In genomic region chr6:105646391-105646867, GRCh38 we compare ENCODE assay signal across 8 cellular contexts.
DNase-seq lines count a peak whose midpoint lies in the region; ATAC-seq and TF ChIP-seq lines count a peak whose summit lies in the region.

No MANE protein-coding gene starts in this region.

- H3K36me3 Mint-ChIP-seq in activated naive CD4-positive, alpha-beta T cell treated with anti-CD3 and anti-CD28 coated beads, Interleukin-2, amount 10 ng/mL, durations not matched to agents 7 days and 5 days, result peaks cover 6% of the 10 kb centered on the region
- no peaks in the 10 kb centered on the region for H3K36me3 Mint-ChIP-seq in stimulated activated naive B cell treated with anti-CD40 and anti-IgM and Interleukin-4, amounts not matched to agents 10 μg/mL and 1 μg/mL and 100 μg/mL, for 72 hours

- H3K4me3 ChIP-seq in DND-41 (ENCODE audit: low read depth in 1 of 2, low read length in 2 of 2), result no peak overlapping the region

- H3K27me3 ChIP-seq in DND-41 (ENCODE audit: insufficient read depth, low read length, poor library complexity), result no peaks in the 10 kb centered on the region

- no peaks in the 10 kb centered on the region for H4K20me1 ChIP-seq in DND-41 (ENCODE audit: insufficient read depth, low read length)

- no peak overlapping the region for H2AFZ ChIP-seq in DND-41 (ENCODE audit: low read depth, low read length)

- CTCF ChIA-PET in activated naive CD4-positive, alpha-beta T cell treated with anti-CD3 and anti-CD28 coated beads, Interleukin-2, amount 10 ng/mL, durations not matched to agents 7 days and 5 days (lab: Charles Lee), result interaction anchor here (1.0 kb wide), 1 partner anchor 337 kb away, joined by 3 read pairs; no protein-coding TSS in a partner anchor

- peaks cover 81% of the 10 kb centered on the region for H3K4me1 Mint-ChIP-seq in activated naive CD4-positive, alpha-beta T cell treated with anti-CD3 and anti-CD28 coated beads, Interleukin-2, amount 10 ng/mL, durations not matched to agents 7 days and 5 days
- peaks cover 19 to 43% of the 10 kb centered on the region in 2 donors for H3K4me1 Mint-ChIP-seq in stimulated activated naive B cell treated with anti-CD40 and anti-IgM and Interleukin-4, amounts not matched to agents 10 μg/mL and 1 μg/mL and 100 μg/mL, for 72 hours

- H3K4me1 ChIP-seq in DND-41 (ENCODE audit: insufficient read depth, low read length), result peaks cover 83% of the 10 kb centered on the region

- H3K9ac ChIP-seq in DND-41 (ENCODE audit: low read depth, low read length), result no peak overlapping the region

- H3K79me2 ChIP-seq in DND-41 (ENCODE audit: insufficient read depth, low read length), result no peaks in the 10 kb centered on the region

- H3K9me3 Mint-ChIP-seq in activated naive CD4-positive, alpha-beta T cell treated with anti-CD3 and anti-CD28 coated beads, Interleukin-2, amount 10 ng/mL, durations not matched to agents 7 days and 5 days, result peaks cover 8% of the 10 kb centered on the region
- H3K9me3 Mint-ChIP-seq in stimulated activated naive B cell treated with anti-CD40 and anti-IgM and Interleukin-4, amounts not matched to agents 10 μg/mL and 1 μg/mL and 100 μg/mL, for 72 hours, result no peaks in the 10 kb centered on the region

- H3K27ac Mint-ChIP-seq in activated naive CD4-positive, alpha-beta T cell treated with anti-CD3 and anti-CD28 coated beads, Interleukin-2, amount 10 ng/mL, durations not matched to agents 7 days and 5 days, result peak overlapping the region; percentile 79
- peak overlapping the region; percentile 6 for H3K27ac Mint-ChIP-seq in stimulated activated naive B cell treated with anti-CD40 and anti-IgM and Interleukin-4, amounts not matched to agents 10 μg/mL and 1 μg/mL and 100 μg/mL, for 72 hours

- no peaks in the 10 kb centered on the region for H3K36me3 ChIP-seq in DND-41 (ENCODE audit: insufficient read depth, low read length)

- no peaks in the 10 kb centered on the region for H3K9me3 ChIP-seq in DND-41 (ENCODE audit: insufficient read depth, low read length, severe bottlenecking)

- ATAC-seq in DND-41 (ENCODE audit: insufficient read depth, low read depth) (peak; percentile 64), GM19372 (IDR thresholded peaks at IDR 0.05; ENCODE audit: low read depth, unreplicated experiment) (peak; percentile 80), HG03354 (IDR thresholded peaks at IDR 0.05; ENCODE audit: poor library complexity, severe bottlenecking, unreplicated experiment) (peak; percentile 87)
- ATAC-seq in stimulated activated naive B cell treated with anti-CD40 and anti-IgM and Interleukin-4, amounts not matched to agents 10 μg/mL and 1 μg/mL and 100 μg/mL, for 72 hours (replicated peaks), result peak; percentile 97 to 98

- H3K27me3 Mint-ChIP-seq in activated naive CD4-positive, alpha-beta T cell treated with anti-CD3 and anti-CD28 coated beads, Interleukin-2, amount 10 ng/mL, durations not matched to agents 7 days and 5 days, result no peaks in the 10 kb centered on the region
- peaks cover 29 to 30% of the 10 kb centered on the region in 2 donors for H3K27me3 Mint-ChIP-seq in stimulated activated naive B cell treated with anti-CD40 and anti-IgM and Interleukin-4, amounts not matched to agents 10 μg/mL and 1 μg/mL and 100 μg/mL, for 72 hours

- no peak overlapping the region for H3K4me3 Mint-ChIP-seq in activated naive CD4-positive, alpha-beta T cell treated with anti-CD3 and anti-CD28 coated beads, Interleukin-2, amount 10 ng/mL, durations not matched to agents 7 days and 5 days
- H3K4me3 Mint-ChIP-seq in stimulated activated naive B cell treated with anti-CD40 and anti-IgM and Interleukin-4, amounts not matched to agents 10 μg/mL and 1 μg/mL and 100 μg/mL, for 72 hours, result no peak overlapping the region

- DNase-seq in DND-41 (peak; percentile 45), hypothalamus (lab: John Stamatoyannopoulos, UW) (no peak), T1000 (lab: John Stamatoyannopoulos, UW) (no peak), NCI-H345 (lab: John Stamatoyannopoulos, UW) (no peak)
- peak; percentile 53 for DNase-seq in activated naive CD4-positive, alpha-beta T cell treated with anti-CD3 and anti-CD28 coated beads, Interleukin-2, amount 10 ng/mL, durations not matched to agents 7 days and 5 days
- DNase-seq in stimulated activated naive B cell treated with anti-CD40 and anti-IgM and Interleukin-4, amounts not matched to agents 10 μg/mL and 1 μg/mL and 100 μg/mL, for 72 hours, result peak; percentile 43

- no peak for TF ChIP-seq CTCF in DND-41 (IDR thresholded peaks at IDR 0.05; ENCODE audit: borderline replicate concordance, extremely low read depth, low read length, poor library complexity, severe bottlenecking)

- peak overlapping the region; percentile 56 for H3K27ac ChIP-seq in DND-41 (ENCODE audit: low read length)

- no peak overlapping the region for H3K4me2 ChIP-seq in DND-41 (ENCODE audit: insufficient read depth, low read length)

Comparison
In these comparisons a context has a peak if more than half of its experiments do, and no peak if none do; other contexts are left out.
1. DNase-seq: peak in DND-41 (single experiment), activated naive CD4-positive, alpha-beta T cell treated with anti-CD3 and anti-CD28 coated beads, Interleukin-2, amount 10 ng/mL, durations not matched to agents 7 days and 5 days (single experiment) and stimulated activated naive B cell treated with anti-CD40 and anti-IgM and Interleukin-4, amounts not matched to agents 10 μg/mL and 1 μg/mL and 100 μg/mL, for 72 hours (single experiment); none in hypothalamus (0 of 51), T1000 (single experiment) and NCI-H345 (single experiment).
2. Peak in every context shown above with its lines, with median percentiles within 50 percentile points of each other: ATAC-seq.